Comparison of ENCODE assay signal across 9 cellular contexts in the genomic region with DNA sequence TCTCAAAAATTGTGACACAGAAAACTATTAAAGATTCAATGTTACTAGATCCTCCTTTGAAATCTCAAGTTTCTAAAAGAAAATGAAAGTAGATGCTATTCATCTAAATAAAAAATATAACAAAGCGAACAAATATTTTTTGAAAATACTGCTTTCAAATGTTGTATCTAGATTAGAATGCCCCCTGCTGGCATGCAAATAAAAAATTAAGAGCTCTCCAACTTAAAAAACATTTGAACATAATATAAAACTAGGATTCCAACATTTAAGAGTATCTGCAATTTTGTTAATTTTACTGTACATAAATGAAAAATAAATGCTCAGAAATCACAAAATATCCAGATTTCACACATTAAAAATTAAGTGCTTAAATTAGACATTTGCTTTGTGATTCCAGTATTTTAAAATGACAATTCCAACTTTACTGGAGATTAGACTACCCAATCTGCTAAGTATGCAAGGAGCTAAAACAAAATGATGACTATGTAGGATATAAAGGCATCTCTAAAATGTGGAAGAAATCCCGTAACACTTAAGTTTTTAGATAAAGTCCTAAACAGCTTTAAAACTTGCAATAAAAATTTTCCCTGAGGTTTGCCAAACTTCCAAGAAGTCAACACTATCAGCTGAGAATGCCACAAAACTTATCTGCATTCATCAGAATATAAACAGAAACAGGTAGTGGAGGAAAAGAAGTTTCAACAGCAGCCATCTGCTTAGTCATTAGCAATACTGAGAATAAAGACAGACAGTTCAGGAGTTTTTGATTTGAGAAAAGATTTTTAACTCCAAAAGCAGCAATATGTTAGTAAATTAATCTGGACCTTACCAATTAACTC. TPM values are rescaled to one million over a fixed set of nuclear protein-coding genes. Genes with fewer than 3 reads are reported as not detected.
DNase-seq lines count a peak whose midpoint lies in the region; ATAC-seq, FAIRE-seq and TF ChIP-seq lines count a peak whose summit lies in the region.
"Had no signal": no experiment of that assay in that cellular context is flagged by ENCODE, and none has a peak within 500 bp of the region (broad histone marks: within the 10 kb centered on the region; RNA-seq: fewer than 3 reads in every experiment).

No MANE protein-coding gene starts in this region.

- FAIRE-seq in G401.6 (lab: Jason Lieb, UNC): peak; percentile 55

- peaks cover 14% of the 10 kb centered on the region for H3K4me1 Mint-ChIP-seq in glutamatergic neuron (ENCODE audit: low read depth, unreplicated experiment)
- peaks cover 27% of the 10 kb centered on the region for H3K4me1 Mint-ChIP-seq in activated T-helper 17 cell treated with anti-CD3 and anti-CD28 coated beads, Interleukin-2, amount 50 U/mL, for 72 hours

- TF ChIP-seq CTCF in glutamatergic neuron (IDR thresholded peaks at IDR 0.05; ENCODE audit: partially characterized antibody, unreplicated experiment): peak; percentile 55

- H3K27me3 Mint-ChIP-seq in glutamatergic neuron (ENCODE audit: unreplicated experiment): no peaks in the 10 kb centered on the region
- no peaks in the 10 kb centered on the region for H3K27me3 Mint-ChIP-seq in activated T-helper 17 cell treated with anti-CD3 and anti-CD28 coated beads, Interleukin-2, amount 50 U/mL, for 72 hours

- no peaks in the 10 kb centered on the region for H3K36me3 Mint-ChIP-seq in glutamatergic neuron (ENCODE audit: unreplicated experiment)
- H3K36me3 Mint-ChIP-seq in activated T-helper 17 cell treated with anti-CD3 and anti-CD28 coated beads, Interleukin-2, amount 50 U/mL, for 72 hours (ENCODE audit: low read depth): peaks cover 98% of the 10 kb centered on the region

- H3K4me3 Mint-ChIP-seq in glutamatergic neuron (ENCODE audit: unreplicated experiment): no peak overlapping the region
- H3K4me3 Mint-ChIP-seq in activated T-helper 17 cell treated with anti-CD3 and anti-CD28 coated beads, Interleukin-2, amount 50 U/mL, for 72 hours: no peak overlapping the region

- DNase-seq in A172 (ENCODE audit: low spot score) (peak; percentile 24), glutamatergic neuron (no peak), HuH-7.5 (ENCODE audit: low spot score) (no peak), islet precursor cell (no peak)
- DNase-seq: NCI-H2227 treated with DMSO at 0.1 percent for 48 hours had no signal

- peaks cover 2% of the 10 kb centered on the region for H3K9me3 Mint-ChIP-seq in glutamatergic neuron (ENCODE audit: unreplicated experiment)
- no peaks in the 10 kb centered on the region for H3K9me3 Mint-ChIP-seq in activated T-helper 17 cell treated with anti-CD3 and anti-CD28 coated beads, Interleukin-2, amount 50 U/mL, for 72 hours

- ATAC-seq in SK-N-SH treated with all-trans-retinoic acid at 6 μM for 48 hours (peak; percentile 33; the same call in 1 of the 3 replicates), HG02884 (IDR thresholded peaks at IDR 0.05; ENCODE audit: unreplicated experiment) (no peak)
- ATAC-seq in activated T-helper 17 cell treated with anti-CD3 and anti-CD28 coated beads, Interleukin-2, amount 50 U/mL, for 72 hours (replicated peaks): no peak

- H3K27ac Mint-ChIP-seq in glutamatergic neuron (ENCODE audit: unreplicated experiment): no peak overlapping the region
- no peak overlapping the region for H3K27ac Mint-ChIP-seq in activated T-helper 17 cell treated with anti-CD3 and anti-CD28 coated beads, Interleukin-2, amount 50 U/mL, for 72 hours

TF ChIP-seq in SK-N-SH treated with all-trans-retinoic acid at 6 μM for 48 hours, 23 proteins besides CTCF, POLR2A, EP300 and RAD21:
- TF ChIP-seq POU6F1 (CRISPR knock-in tag; IDR thresholded peaks at IDR 0.05; ENCODE audit: borderline replicate concordance, low read depth): no peak
- TF ChIP-seq RARB (CRISPR knock-in tag; IDR thresholded peaks at IDR 0.05): no peak
- no peak for TF ChIP-seq SNAI2 (CRISPR knock-in tag; IDR thresholded peaks at IDR 0.05)
- no peak for TF ChIP-seq CSDC2 (CRISPR knock-in tag; IDR thresholded peaks at IDR 0.05)
- no peak for TF ChIP-seq PATZ1 (CRISPR knock-in tag; IDR thresholded peaks at IDR 0.05; ENCODE audit: borderline replicate concordance)
- TF ChIP-seq BACH2 (CRISPR knock-in tag; IDR thresholded peaks at IDR 0.05; ENCODE audit: borderline replicate concordance): no peak
- no peak for TF ChIP-seq TSHZ2 (CRISPR knock-in tag; IDR thresholded peaks at IDR 0.05)
- TF ChIP-seq ZNF8 (CRISPR knock-in tag; IDR thresholded peaks at IDR 0.05): no peak
- TF ChIP-seq ZFP30 (CRISPR knock-in tag; IDR thresholded peaks at IDR 0.05): no peak
- no peak for TF ChIP-seq CSRNP3 (CRISPR knock-in tag; IDR thresholded peaks at IDR 0.05)
- TF ChIP-seq ZC3H10 (CRISPR knock-in tag; IDR thresholded peaks at IDR 0.05): no peak
- TF ChIP-seq TCF4 (CRISPR knock-in tag; IDR thresholded peaks at IDR 0.05; ENCODE audit: borderline replicate concordance): no peak

RNA-seq across cellular contexts. Expression of gene DHX15, which starts 32.6 kb away (rescaled TPM):
- total RNA-seq in A172 (2014; rRNA removed; shearing (Covaris generic)): 132 and 153 TPM in 2 replicates
- 178 TPM for total RNA-seq in glutamatergic neuron (ENCODE audit: unreplicated experiment)
- total RNA-seq in activated T-helper 17 cell treated with anti-CD3 and anti-CD28 coated beads, Interleukin-2, amount 50 U/mL, for 72 hours: 100 to 1,000 TPM; 190 to 226 TPM
